ENCODE assay signal across 8 cellular contexts in genomic region chr1:160291248-160292220, GRCh38. TPM values are rescaled to one million over a fixed set of nuclear protein-coding genes. Genes with fewer than 3 reads are reported as not detected.
DNase-seq lines count a peak whose midpoint lies in the region; ATAC-seq lines count a peak whose summit lies in the region.

No MANE protein-coding gene starts in this region.

- no peaks in the 10 kb centered on the region for H3K27me3 Mint-ChIP-seq in activated CD4-positive, alpha-beta memory T cell treated with anti-CD3 and anti-CD28 coated beads, Interleukin-2, amount 10 ng/mL, durations not matched to agents 7 days and 5 days

- peak; percentile 86 for DNase-seq in NCI-H82 (lab: John Stamatoyannopoulos, UW)
- peak; percentile 73 for DNase-seq in activated CD4-positive, alpha-beta memory T cell treated with anti-CD3 and anti-CD28 coated beads, Interleukin-2, amount 10 ng/mL, durations not matched to agents 7 days and 5 days
- DNase-seq in ecto neural progenitor cell (ENCODE audit: low spot score), result peak; percentile 58
- DNase-seq in lung microvascular endothelial cell (ENCODE audit: low read depth in 2 of 2), result peak; percentile 79 to 84
- DNase-seq in stimulated activated CD8-positive, alpha-beta memory T cell treated with anti-CD3 and anti-CD28 coated beads, Interleukin-15, amount 100 ng/mL, for 4 hours (ENCODE audit: low read depth in 2 of 2), result peak; percentile 2 to 54

- H3K4me1 Mint-ChIP-seq in activated CD4-positive, alpha-beta memory T cell treated with anti-CD3 and anti-CD28 coated beads, Interleukin-2, amount 10 ng/mL, durations not matched to agents 7 days and 5 days, result no peaks in the 10 kb centered on the region

- ATAC-seq in GM18499 (IDR thresholded peaks at IDR 0.05; ENCODE audit: insufficient read depth, unreplicated experiment), result peak; percentile 86
- ATAC-seq in HG03565 (IDR thresholded peaks at IDR 0.05; ENCODE audit: unreplicated experiment), result peak; percentile 78
- no peak for ATAC-seq in HG03175 (IDR thresholded peaks at IDR 0.05; ENCODE audit: unreplicated experiment)

- H3K9me3 Mint-ChIP-seq in activated CD4-positive, alpha-beta memory T cell treated with anti-CD3 and anti-CD28 coated beads, Interleukin-2, amount 10 ng/mL, durations not matched to agents 7 days and 5 days, result no peaks in the 10 kb centered on the region

- H3K4me3 Mint-ChIP-seq in activated CD4-positive, alpha-beta memory T cell treated with anti-CD3 and anti-CD28 coated beads, Interleukin-2, amount 10 ng/mL, durations not matched to agents 7 days and 5 days, result no peak overlapping the region

- H3K36me3 Mint-ChIP-seq in activated CD4-positive, alpha-beta memory T cell treated with anti-CD3 and anti-CD28 coated beads, Interleukin-2, amount 10 ng/mL, durations not matched to agents 7 days and 5 days (ENCODE audit: low read depth), result peaks cover 79% of the 10 kb centered on the region

- H3K27ac Mint-ChIP-seq in activated CD4-positive, alpha-beta memory T cell treated with anti-CD3 and anti-CD28 coated beads, Interleukin-2, amount 10 ng/mL, durations not matched to agents 7 days and 5 days, result no peak overlapping the region

- CTCF ChIA-PET in activated CD4-positive, alpha-beta memory T cell treated with anti-CD3 and anti-CD28 coated beads, Interleukin-2, amount 10 ng/mL, durations not matched to agents 7 days and 5 days (lab: Charles Lee), result interaction anchor here (0.6 to 5.6 kb wide), 55 partner anchors 10 to 416 kb away, joined by 3 to 68 read pairs (median 5); partner anchors contain the start of genes CASQ1, COPA, DCAF8 and IGSF8

- POLR2A ChIA-PET in activated CD4-positive, alpha-beta memory T cell treated with anti-CD3 and anti-CD28 coated beads, Interleukin-2, amount 10 ng/mL, durations not matched to agents 7 days and 5 days (lab: Charles Lee), result interaction anchor here (1.0 to 2.2 kb wide), 6 partner anchors 11 to 190 kb away, joined by 3 to 14 read pairs (median 8); partner anchors contain the start of gene DCAF8

RNA-seq across cellular contexts. Expression of gene PEX19, which starts 6.6 kb away (rescaled TPM):
- total RNA-seq in activated CD4-positive, alpha-beta memory T cell treated with anti-CD3 and anti-CD28 coated beads, Interleukin-2, amount 10 ng/mL, durations not matched to agents 7 days and 5 days, result 10 to 100 TPM; 53.8 to 60.8 TPM
- 20.3 and 28.4 TPM in 2 replicates for total RNA-seq in lung microvascular endothelial cell

RNA-seq across cellular contexts. Expression of gene DCAF8, which starts 29.2 kb away (rescaled TPM):
- 100 to 1,000 TPM; 123 to 125 TPM for total RNA-seq in activated CD4-positive, alpha-beta memory T cell treated with anti-CD3 and anti-CD28 coated beads, Interleukin-2, amount 10 ng/mL, durations not matched to agents 7 days and 5 days
- total RNA-seq in lung microvascular endothelial cell, result 46.6 and 51.6 TPM in 2 replicates

RNA-seq across cellular contexts. Expression of gene COPA, which starts 51.5 kb away (rescaled TPM):
- total RNA-seq in activated CD4-positive, alpha-beta memory T cell treated with anti-CD3 and anti-CD28 coated beads, Interleukin-2, amount 10 ng/mL, durations not matched to agents 7 days and 5 days, result 100 to 1,000 TPM; 145 to 146 TPM
- total RNA-seq in lung microvascular endothelial cell, result 206 and 209 TPM in 2 replicates

RNA-seq across cellular contexts. Expression of gene NCSTN, which starts 51.6 kb away (rescaled TPM):
- 10 to 100 TPM; 64.5 to 65.3 TPM for total RNA-seq in activated CD4-positive, alpha-beta memory T cell treated with anti-CD3 and anti-CD28 coated beads, Interleukin-2, amount 10 ng/mL, durations not matched to agents 7 days and 5 days
- 42.1 and 57.3 TPM in 2 replicates for total RNA-seq in lung microvascular endothelial cell

Comparison
In these comparisons a context has a peak if more than half of its experiments do, and no peak if none do; other contexts are left out.
1. DNase-seq: peak in every context shown above with its lines; median percentile 86 in NCI-H82; 82 in lung microvascular endothelial cell; 73 in activated CD4-positive, alpha-beta memory T cell treated with anti-CD3 and anti-CD28 coated beads, Interleukin-2, amount 10 ng/mL, durations not matched to agents 7 days and 5 days; 58 in ecto neural progenitor cell; 28 in stimulated activated CD8-positive, alpha-beta memory T cell treated with anti-CD3 and anti-CD28 coated beads, Interleukin-15, amount 100 ng/mL, for 4 hours.